ENCODE assay signal across 12 cellular contexts in genomic region chr2:62200291-62200841, GRCh38. TPM values are rescaled to one million over a fixed set of nuclear protein-coding genes. Genes with fewer than 3 reads are reported as not detected.
DNase-seq lines count a peak whose midpoint lies in the region; ATAC-seq and TF ChIP-seq lines count a peak whose summit lies in the region.
"Had no signal": no experiment of that assay in that cellular context is flagged by ENCODE, and none has a peak within 500 bp of the region (broad histone marks: within the 10 kb centered on the region; RNA-seq: fewer than 3 reads in every experiment).

No MANE protein-coding gene starts in this region.

- H3K4me1 ChIP-seq in neutrophil (ENCODE audit: control insufficient read depth in 1 of 2, insufficient read depth in 1 of 2, low read depth in 1 of 2, low read length in 1 of 2) = peaks cover 81 to 89% of the 10 kb centered on the region in 2 experiments

- H3K27me3 Mint-ChIP-seq in activated CD4-positive, alpha-beta T cell treated with anti-CD3 and anti-CD28 coated beads for 36 hours = no peaks in the 10 kb centered on the region
- no peaks in the 10 kb centered on the region for H3K27me3 Mint-ChIP-seq in activated naive CD4-positive, alpha-beta T cell treated with anti-CD3 and anti-CD28 coated beads, Interleukin-2, amount 50 U/mL, for 24 hours
- H3K27me3 Mint-ChIP-seq in mesothelial cell of epicardium (ENCODE audit: low read depth) = no peaks in the 10 kb centered on the region

- peak; percentile 56 for DNase-seq in activated CD4-positive, alpha-beta T cell treated with anti-CD3 and anti-CD28 coated beads for 36 hours
- DNase-seq in activated CD4-positive, alpha-beta T cell treated with anti-CD3 and anti-CD28 coated beads, Interleukin-2, amount 50 U/mL, for 48 hours = no peak
- DNase-seq in SW480 (ENCODE audit: low spot score) (no peak), mesothelial cell of epicardium (ENCODE audit: low spot score in 2 of 2, unreplicated experiment in 2 of 2) (no peak), posterior vena cava (ENCODE audit: low spot score) (no peak)
- DNase-seq: MG63, occipital lobe had no signal

- H3K36me3 ChIP-seq in KOPT-K1 (ENCODE audit: insufficient read depth, low read length) (peaks cover 8% of the 10 kb centered on the region), neutrophil (no peaks in the 10 kb centered on the region)
- H3K36me3 ChIP-seq: esophagus muscularis mucosa, MG63 had no signal

- intact Hi-C loops in activated CD4-positive, alpha-beta T cell treated with anti-CD3 and anti-CD28 coated beads for 36 hours (cut with DNase I, micrococcal nuclease) = loop anchor here (1.0 to 10.0 kb wide), 3 partner anchors 105 to 436 kb away; no protein-coding TSS in a partner anchor
- intact Hi-C loops in posterior vena cava (cut with DNase I) = no loop called here

- H3K27ac Mint-ChIP-seq in activated CD4-positive, alpha-beta T cell treated with anti-CD3 and anti-CD28 coated beads for 36 hours = peak overlapping the region; percentile 97
- peak overlapping the region; percentile 85 for H3K27ac Mint-ChIP-seq in activated naive CD4-positive, alpha-beta T cell treated with anti-CD3 and anti-CD28 coated beads, Interleukin-2, amount 50 U/mL, for 24 hours
- no peak overlapping the region for H3K27ac Mint-ChIP-seq in mesothelial cell of epicardium

- H3K27me3 ChIP-seq in neutrophil = no peaks in the 10 kb centered on the region
- H3K27me3 ChIP-seq: esophagus muscularis mucosa, MG63 had no signal

- no peak for TF ChIP-seq CTCF in neutrophil (IDR thresholded peaks at IDR 0.05)
- TF ChIP-seq CTCF in mesothelial cell of epicardium (IDR thresholded peaks at IDR 0.05; ENCODE audit: unreplicated experiment) = no peak

- peaks cover 31% of the 10 kb centered on the region for H3K36me3 Mint-ChIP-seq in activated CD4-positive, alpha-beta T cell treated with anti-CD3 and anti-CD28 coated beads for 36 hours (ENCODE audit: low read depth)
- H3K36me3 Mint-ChIP-seq in activated naive CD4-positive, alpha-beta T cell treated with anti-CD3 and anti-CD28 coated beads, Interleukin-2, amount 50 U/mL, for 24 hours = peaks cover 4% of the 10 kb centered on the region
- H3K36me3 Mint-ChIP-seq in mesothelial cell of epicardium = no peaks in the 10 kb centered on the region

- CTCF ChIA-PET in activated CD4-positive, alpha-beta T cell treated with anti-CD3 and anti-CD28 coated beads for 36 hours (lab: Charles Lee) = interaction anchor here (1.0 to 3.3 kb wide), 3 partner anchors 9 to 16 kb away, joined by 3 to 11 read pairs (median 4); no protein-coding TSS in a partner anchor

- H3K9me3 ChIP-seq in KOPT-K1 (ENCODE audit: insufficient read depth, low read length, poor library complexity, severe bottlenecking) (no peaks in the 10 kb centered on the region), neutrophil (no peaks in the 10 kb centered on the region)
- H3K9me3 ChIP-seq: esophagus muscularis mucosa, MG63 had no signal

- ATAC-seq in activated CD4-positive, alpha-beta T cell treated with anti-CD3 and anti-CD28 coated beads for 36 hours = peak; percentile 30

- peaks cover 71% of the 10 kb centered on the region for H3K4me1 Mint-ChIP-seq in activated CD4-positive, alpha-beta T cell treated with anti-CD3 and anti-CD28 coated beads for 36 hours
- H3K4me1 Mint-ChIP-seq in activated naive CD4-positive, alpha-beta T cell treated with anti-CD3 and anti-CD28 coated beads, Interleukin-2, amount 50 U/mL, for 24 hours = peaks cover 74% of the 10 kb centered on the region
- H3K4me1 Mint-ChIP-seq in mesothelial cell of epicardium = peaks cover 43% of the 10 kb centered on the region

- POLR2A ChIA-PET in activated CD4-positive, alpha-beta T cell treated with anti-CD3 and anti-CD28 coated beads for 36 hours (lab: Charles Lee) = interaction anchor here (0.7 to 3.0 kb wide), 8 partner anchors 10 to 1388 kb away, joined by 3 to 9 read pairs (median 4); partner anchors contain the start of genes MDH1, WDPCP and XPO1

- no peak overlapping the region for H3K4me3 ChIP-seq in neutrophil (ENCODE audit: low read depth in 1 of 2, low read length in 1 of 2)
- H3K4me3 ChIP-seq: esophagus muscularis mucosa, MG63, SK-N-MC had no signal

- H3K4me3 Mint-ChIP-seq in activated CD4-positive, alpha-beta T cell treated with anti-CD3 and anti-CD28 coated beads for 36 hours = peak overlapping the region; percentile 92
- H3K4me3 Mint-ChIP-seq in activated naive CD4-positive, alpha-beta T cell treated with anti-CD3 and anti-CD28 coated beads, Interleukin-2, amount 50 U/mL, for 24 hours = peak overlapping the region; percentile 72
- H3K4me3 Mint-ChIP-seq in mesothelial cell of epicardium = no peak overlapping the region

- H3K27ac ChIP-seq in KOPT-K1 (ENCODE audit: low read depth, low read length, poor library complexity, severe bottlenecking) = peak overlapping the region; percentile 94
- H3K27ac ChIP-seq in neutrophil = peak overlapping the region; percentile 73
- H3K27ac ChIP-seq: esophagus muscularis mucosa, SK-N-MC had no signal

- H3K9me3 Mint-ChIP-seq in activated CD4-positive, alpha-beta T cell treated with anti-CD3 and anti-CD28 coated beads for 36 hours (ENCODE audit: low read depth) = no peaks in the 10 kb centered on the region
- H3K9me3 Mint-ChIP-seq in activated naive CD4-positive, alpha-beta T cell treated with anti-CD3 and anti-CD28 coated beads, Interleukin-2, amount 50 U/mL, for 24 hours = no peaks in the 10 kb centered on the region
- H3K9me3 Mint-ChIP-seq in mesothelial cell of epicardium = no peaks in the 10 kb centered on the region

RNA-seq across cellular contexts. Expression of gene B3GNT2, which starts 4.5 kb away (rescaled TPM):
- 10 to 100 TPM; 28.6 to 31.7 TPM for total RNA-seq in activated CD4-positive, alpha-beta T cell treated with anti-CD3 and anti-CD28 coated beads for 36 hours
- total RNA-seq in mesothelial cell of epicardium = 24.8 to 25.0 TPM (median 24.8 TPM) in 3 replicates
- 10 to 100 TPM; 12.5 to 16.2 TPM for total RNA-seq in posterior vena cava

Comparison
In these comparisons a context has a peak if more than half of its experiments do, and no peak if none do; other contexts are left out.
1. intact Hi-C loops: an anchor here in activated CD4-positive, alpha-beta T cell treated with anti-CD3 and anti-CD28 coated beads for 36 hours (1.0 to 10.0 kb wide); none called in posterior vena cava.